22 cellular contexts compared by ENCODE assay signal in the genomic region with DNA sequence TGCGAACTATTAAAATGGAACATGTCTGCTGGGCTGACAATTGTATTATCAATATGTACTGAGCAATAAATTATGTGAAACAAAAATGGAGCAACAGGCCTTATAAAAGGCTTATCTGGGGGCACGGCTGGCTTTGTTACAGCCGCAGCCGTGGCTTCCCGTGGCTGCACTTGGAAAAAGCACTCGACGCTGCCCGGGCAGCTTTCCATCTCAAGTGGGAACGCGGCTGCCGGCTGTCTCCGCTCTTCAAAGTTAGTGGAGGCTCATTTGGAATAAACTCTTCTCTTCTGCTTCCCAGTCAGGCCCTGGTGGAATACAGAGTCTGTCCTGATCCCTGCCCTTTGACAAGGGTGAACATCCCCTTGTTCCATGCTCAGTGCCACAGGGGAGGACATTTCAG.
A peak's percentile ranks its signal among the peaks of the same experiment; 100 is the strongest.
DNase-seq lines count a peak whose midpoint lies in the region; ATAC-seq and TF ChIP-seq lines count a peak whose summit lies in the region.
"Had no signal": no experiment of that assay in that cellular context is flagged by ENCODE, and none has a peak within 500 bp of the region (broad histone marks: within the 10 kb centered on the region; RNA-seq: fewer than 3 reads in every experiment).

No MANE protein-coding gene starts in this region.

- H3K27me3 ChIP-seq in lung (ENCODE audit: control insufficient read depth, insufficient read depth), result no peaks in the 10 kb centered on the region
- H3K27me3 ChIP-seq: ovary had no signal

- H3K36me3 ChIP-seq in lung (ENCODE audit: control insufficient read depth in 2 of 2, insufficient read depth in 2 of 2, low read length in 2 of 2), result no peaks in the 10 kb centered on the region
- H3K36me3 ChIP-seq: ovary had no signal

- TF ChIP-seq CTCF in lung (IDR thresholded peaks at IDR 0.05; ENCODE audit: control extremely low read depth, extremely low read depth), result no peak

- H3K4me3 ChIP-seq in lung, result no peak overlapping the region
- H3K4me3 ChIP-seq: ovary had no signal

- WGBS in lung, 2 donors, result 74 to 91% methylated on average over 12 of the region's 12 CpGs

- DNase-seq in DMS153 (lab: John Stamatoyannopoulos, UW) (peak; percentile 96), NCI-H187 (lab: John Stamatoyannopoulos, UW) (peak; percentile 65 to 83), NCI-H69 (lab: John Stamatoyannopoulos, UW) (peak; percentile 8), lung (ENCODE audit: low spot score) (peak; percentile 33), OCI-M1 (lab: John Stamatoyannopoulos, UW) (no peak), AG08395 (ENCODE audit: low spot score) (no peak), NCI-H226 (no peak)
- DNase-seq in stimulated activated CD4-positive, alpha-beta T cell treated with anti-CD3 and anti-CD28 coated beads, Interleukin-2, amount 100 ng/mL, for 48 hours, result no peak
- DNase-seq: activated CD8-positive, alpha-beta T cell treated with anti-CD3 and anti-CD28 coated beads, Interleukin-2, amount 10 ng/mL, durations not matched to agents 7 days and 5 days; activated naive CD4-positive, alpha-beta T cell treated with Interleukin-2 at 50 U/mL for 16 hours; activated T-cell treated with anti-CD3 and anti-CD28 coated beads, Interleukin-2, amount 50 U/mL, for 24 hours; CD4-positive, CD25-positive, alpha-beta regulatory T cell; DMS53; effector CD4-positive, alpha-beta T cell; erythroblast; GOT3; MM.1S; natural killer cell; NCI-H2029; ovary had no signal

- H3K27ac ChIP-seq in lung (ENCODE audit: low read depth in 1 of 2, low read length in 1 of 2), result no peak overlapping the region
- H3K27ac ChIP-seq: ovary had no signal

- peaks cover 0 to 3% of the 10 kb centered on the region in 2 donors for H3K9me3 ChIP-seq in lung (ENCODE audit: control insufficient read depth in 2 of 2, insufficient read depth in 1 of 2, low read length in 1 of 2)
- H3K9me3 ChIP-seq: ovary had no signal

- H3K4me1 ChIP-seq in lung (ENCODE audit: control insufficient read depth in 2 of 2, insufficient read depth in 2 of 2, low read length in 2 of 2), result peaks cover 0 to 3% of the 10 kb centered on the region in 2 donors

- no peak for ATAC-seq in lung (ENCODE audit: insufficient read depth, low FRiP score)
- ATAC-seq: activated CD4-positive, CD25-positive, alpha-beta regulatory T cell treated with anti-CD3 and anti-CD28 coated beads, Interleukin-2, amount 50 U/mL, for 24 hours; activated CD8-positive, alpha-beta T cell treated with anti-CD3 and anti-CD28 coated beads, Interleukin-2, amount 10 ng/mL, durations not matched to agents 7 days and 5 days; natural killer cell; stimulated activated memory B cell treated with anti-CD40 and anti-IgM and Interleukin-4, amounts not matched to agents 10 μg/mL and 1 μg/mL and 100 μg/mL, for 72 hours had no signal

Comparison
In these comparisons a context has a peak if more than half of its experiments do, and no peak if none do; other contexts are left out.
1. DNase-seq: peak in DMS153 (single experiment), NCI-H187 (2 of 2), NCI-H69 (single experiment) and lung (single experiment); none in OCI-M1 (single experiment), AG08395 (single experiment), stimulated activated CD4-positive, alpha-beta T cell treated with anti-CD3 and anti-CD28 coated beads, Interleukin-2, amount 100 ng/mL, for 48 hours (0 of 2) and NCI-H226 (single experiment).